1 cellular context compared by ENCODE assay signal in genomic region chr2:17470855-17471641, GRCh38.
TF ChIP-seq lines count a peak whose summit lies in the region.

No MANE protein-coding gene starts in this region.

TF ChIP-seq in GM12878, 131 proteins besides CTCF, POLR2A, EP300 and RAD21 (continued from another document):
- TF ChIP-seq GABPA (IDR thresholded peaks at IDR 0.05; ENCODE audit: low read depth) (no peak), NBN (IDR thresholded peaks at IDR 0.05) (peak; percentile 41; the same call in 1 of the 2 replicates), BCL3 (IDR thresholded peaks at IDR 0.05; ENCODE audit: borderline replicate concordance, insufficient read depth, low read depth, low read length, poor library complexity, severe bottlenecking) (no peak), DPF2 (IDR thresholded peaks at IDR 0.05) (no peak), PAX5 (IDR thresholded peaks at IDR 0.05; ENCODE audit: borderline replicate concordance, low read depth, low read length) (no peak), TARDBP (IDR thresholded peaks at IDR 0.05; ENCODE audit: borderline replicate concordance) (no peak), BMI1 (IDR thresholded peaks at IDR 0.05; ENCODE audit: borderline replicate concordance) (no peak), ZNF384 (IDR thresholded peaks at IDR 0.05; ENCODE audit: borderline replicate concordance, low read depth, low read length) (peak; percentile 84), SUZ12 (IDR thresholded peaks at IDR 0.05; ENCODE audit: unreplicated experiment) (no peak), NFXL1 (IDR thresholded peaks at IDR 0.05; ENCODE audit: borderline replicate concordance) (no peak), YBX1 (IDR thresholded peaks at IDR 0.05) (no peak), CUX1 (IDR thresholded peaks at IDR 0.05; ENCODE audit: insufficient replicate concordance, low read depth, low read length) (no peak), HDAC2 (IDR thresholded peaks at IDR 0.05) (no peak), TBL1XR1 (IDR thresholded peaks at IDR 0.05; ENCODE audit: low read depth, low read length) (no peak), RAD51 (IDR thresholded peaks at IDR 0.05) (no peak), CREB1 (IDR thresholded peaks at IDR 0.05; ENCODE audit: low read depth) (no peak), CBX5 (IDR thresholded peaks at IDR 0.05; ENCODE audit: low read depth) (peak; percentile 94; the same call in 1 of the 2 replicates), ESRRA (IDR thresholded peaks at IDR 0.05; ENCODE audit: low read length) (no peak), EED (IDR thresholded peaks at IDR 0.05; ENCODE audit: low read depth) (no peak), RCOR1 (conservative IDR thresholded peaks at IDR 0.05; ENCODE audit: low read depth, low read length) (no peak), ZBTB33 (IDR thresholded peaks at IDR 0.05) (no peak), ZNF207 (IDR thresholded peaks at IDR 0.05; ENCODE audit: borderline replicate concordance) (no peak), CBFB (IDR thresholded peaks at IDR 0.05; ENCODE audit: low read depth) (no peak), E4F1 (IDR thresholded peaks at IDR 0.05; ENCODE audit: borderline replicate concordance, partially characterized antibody) (no peak)
